Comparison of ENCODE assay signal across 13 cellular contexts in genomic region chr3:21694506-21694905, GRCh38. TPM values are rescaled to one million over a fixed set of nuclear protein-coding genes. Genes with fewer than 3 reads are reported as not detected.
DNase-seq lines count a peak whose midpoint lies in the region; ATAC-seq and TF ChIP-seq lines count a peak whose summit lies in the region.
"Had no signal": no experiment of that assay in that cellular context is flagged by ENCODE, and none has a peak within 500 bp of the region (broad histone marks: within the 10 kb centered on the region; RNA-seq: fewer than 3 reads in every experiment).

No MANE protein-coding gene starts in this region.

- H3K18ac ChIP-seq in IMR-90 (ENCODE audit: low read depth, low read length) = no peak overlapping the region

- intact Hi-C loops in IMR-90 (cut with micrococcal nuclease) = no loop called here

- peaks cover 4% of the 10 kb centered on the region; the same call in 1 of the 2 replicates for H3K9me2 ChIP-seq in GM23248 (ENCODE audit: insufficient read depth)

- no peak overlapping the region for H2BK5ac ChIP-seq in IMR-90 (ENCODE audit: low read depth, low read length, poor library complexity, severe bottlenecking)

- H3K79me2 ChIP-seq in GM23248 (ENCODE audit: insufficient read depth) = 0 out of 2 replicates have a peak, but pooled peaks cover 3% of the 10 kb centered on the region

- no peak overlapping the region for H2AK5ac ChIP-seq in IMR-90 (ENCODE audit: low read depth, low read length)

- H3K4me2 ChIP-seq in GM23248 (ENCODE audit: unreplicated experiment) (peak overlapping the region; percentile 24), IMR-90 (ENCODE audit: low read depth, low read length) (no peak overlapping the region)

- POLR2A ChIA-PET in IMR-90 (lab: Charles Lee; ENCODE audit: unreplicated experiment) = no interaction called here

- in situ Hi-C loops in GM23248 (cut with MboI) = no loop called here
- in situ Hi-C loops in IMR-90 (cut with MboI; ENCODE audit: low sequenced_read_pairs) = no loop called here

- peak overlapping the region; percentile 52; the same call in 1 of the 2 replicates for H2AFZ ChIP-seq in GM23248
- H2AFZ ChIP-seq in IMR-90 (replicated peaks; ENCODE audit: low read length, poor library complexity) = no peak overlapping the region

- no peak overlapping the region for H3K4ac ChIP-seq in IMR-90 (ENCODE audit: low read depth, low read length)

- no peak overlapping the region for H4K91ac ChIP-seq in IMR-90 (ENCODE audit: insufficient read depth, low read depth, low read length)

- dilution Hi-C loops in IMR-90 (cut with HindIII; ENCODE audit: low sequenced_read_pairs, unreplicated experiment) = no loop called here

- no peaks in the 10 kb centered on the region for H3K9me1 ChIP-seq in IMR-90 (ENCODE audit: insufficient read depth, low read length)

- H2BK15ac ChIP-seq in IMR-90 (ENCODE audit: low read depth, low read length) = no peak overlapping the region

- no peak for ATAC-seq in IMR-90 (ENCODE audit: low read depth)

- no peak overlapping the region for H4K8ac ChIP-seq in IMR-90 (ENCODE audit: low read depth in 2 of 2, low read length in 2 of 2)

- no peak overlapping the region for H3K23ac ChIP-seq in IMR-90 (ENCODE audit: low read depth, low read length)

- H2AK9ac ChIP-seq in IMR-90 (replicated peaks; ENCODE audit: low read depth, low read length, poor library complexity) = peak overlapping the region; percentile 65

- peak; percentile 3 for DNase-seq in GM23248
- DNase-seq in IMR-90 = no peak
- DNase-seq in fibroblast of peridontal ligament (ENCODE audit: extremely low read depth) = peak; percentile 25
- DNase-seq in activated CD4-positive, alpha-beta T cell treated with anti-CD3 and anti-CD28 coated beads for 4 hours = no peak
- DNase-seq in stimulated activated naive CD4-positive, alpha-beta T cell treated with Interleukin-2 at 50 U/mL for 16 hours (lab: John Stamatoyannopoulos, UW) = no peak
- DNase-seq in NCI-H2227 (lab: John Stamatoyannopoulos, UW; ENCODE audit: unreplicated experiment) = no peak
- DNase-seq: ACHN; AML-193; Caco-2; CD4-positive, alpha-beta T cell; HCEC 1CT; KBM-7 had no signal

- no peaks in the 10 kb centered on the region for H3K36me3 ChIP-seq in GM23248 (ENCODE audit: low read depth)
- no peaks in the 10 kb centered on the region for H3K36me3 ChIP-seq in IMR-90 (ENCODE audit: control insufficient read depth, insufficient read depth, low read length)

- no peak for TF ChIP-seq POLR2A in IMR-90 (IDR thresholded peaks at IDR 0.05; ENCODE audit: low read depth, low read length)

- H3K27me3 ChIP-seq in GM23248 (replicated peaks; ENCODE audit: insufficient read depth) (no peaks in the 10 kb centered on the region), IMR-90 (ENCODE audit: control insufficient read depth, insufficient read depth, low read length) (no peaks in the 10 kb centered on the region)

- H3K9me3 ChIP-seq in GM23248 (ENCODE audit: low read depth) (no peaks in the 10 kb centered on the region), IMR-90 (ENCODE audit: control insufficient read depth, insufficient read depth, low read length) (no peaks in the 10 kb centered on the region)
- H3K9me3 ChIP-seq: Caco-2 had no signal

- WGBS in GM23248 (ENCODE audit: low coverage in 1 of 2, low lambda C conversion rate in 2 of 2, missing lambda C conversion rate in 2 of 2), 2 experiments = 59 to 66% methylated on average over 4 of the region's 4 CpGs
- 80% methylated on average over 2 of the region's 4 CpGs; no CpG with 5 or more reads in 1 of the 2 experiments for WGBS in IMR-90 (ENCODE audit: extremely low coverage in 2 of 2, insufficient read length in 1 of 2), 2 experiments

- no peak overlapping the region for H3K56ac ChIP-seq in IMR-90 (ENCODE audit: extremely low read depth, insufficient read depth, low read length)

- no peak overlapping the region for H4K5ac ChIP-seq in IMR-90 (ENCODE audit: low read depth, low read length)

- H3K27ac ChIP-seq in GM23248 (no peak overlapping the region), IMR-90 (ENCODE audit: insufficient read depth, low read length) (no peak overlapping the region)
- H3K27ac ChIP-seq: C4-2B had no signal

- BruUV-seq in IMR-90 (replicated peaks; lab: Mats Ljungman, UMichigan) = no TSS peak

- H3K4me3 ChIP-seq in GM23248 (peak overlapping the region; percentile 4; the same call in 1 of the 2 replicates), IMR-90 (ENCODE audit: insufficient read depth, low read depth, low read length) (no peak overlapping the region)

- no peaks in the 10 kb centered on the region for H3K4me1 ChIP-seq in GM23248 (ENCODE audit: insufficient read depth)
- no peaks in the 10 kb centered on the region for H3K4me1 ChIP-seq in IMR-90 (ENCODE audit: control insufficient read depth, insufficient read depth, low read length)
- H3K4me1 ChIP-seq: Caco-2 had no signal

- no peaks in the 10 kb centered on the region for H3F3A ChIP-seq in GM23248 (ENCODE audit: insufficient read depth)

- H4K20me1 ChIP-seq in GM23248 (ENCODE audit: insufficient read depth) (no peaks in the 10 kb centered on the region), IMR-90 (ENCODE audit: insufficient read depth, low read length) (no peaks in the 10 kb centered on the region)

- no peak overlapping the region for H2BK20ac ChIP-seq in IMR-90 (ENCODE audit: low read depth, low read length)

- no peak overlapping the region for H2BK120ac ChIP-seq in IMR-90 (ENCODE audit: low read depth, low read length)

- no peaks in the 10 kb centered on the region for H3K79me1 ChIP-seq in IMR-90 (ENCODE audit: low read depth in 1 of 2, low read length in 2 of 2)

- H3K9ac ChIP-seq in GM23248 = peak overlapping the region; percentile 40
- no peak overlapping the region for H3K9ac ChIP-seq in IMR-90 (ENCODE audit: low read depth, low read length)

- TF ChIP-seq RAD21 in IMR-90 (IDR thresholded peaks at IDR 0.05; ENCODE audit: low read length) = no peak

- CTCF ChIA-PET in IMR-90 (lab: Yijun Ruan, JAX) = no interaction called here

- H3K14ac ChIP-seq in IMR-90 (replicated peaks; ENCODE audit: low read depth, low read length) = no peak overlapping the region

- TF ChIP-seq CTCF in IMR-90 (conservative IDR thresholded peaks at IDR 0.05; ENCODE audit: low read depth, low read length) = no peak

TF ChIP-seq in IMR-90, 13 proteins besides CTCF, POLR2A, EP300 and RAD21:
- no peak for TF ChIP-seq MXI1 (IDR thresholded peaks at IDR 0.05; ENCODE audit: borderline replicate concordance, low read depth, low read length)
- TF ChIP-seq CHD1 (IDR thresholded peaks at IDR 0.05; ENCODE audit: low read depth, low read length) = no peak
- TF ChIP-seq, protein P1, sequence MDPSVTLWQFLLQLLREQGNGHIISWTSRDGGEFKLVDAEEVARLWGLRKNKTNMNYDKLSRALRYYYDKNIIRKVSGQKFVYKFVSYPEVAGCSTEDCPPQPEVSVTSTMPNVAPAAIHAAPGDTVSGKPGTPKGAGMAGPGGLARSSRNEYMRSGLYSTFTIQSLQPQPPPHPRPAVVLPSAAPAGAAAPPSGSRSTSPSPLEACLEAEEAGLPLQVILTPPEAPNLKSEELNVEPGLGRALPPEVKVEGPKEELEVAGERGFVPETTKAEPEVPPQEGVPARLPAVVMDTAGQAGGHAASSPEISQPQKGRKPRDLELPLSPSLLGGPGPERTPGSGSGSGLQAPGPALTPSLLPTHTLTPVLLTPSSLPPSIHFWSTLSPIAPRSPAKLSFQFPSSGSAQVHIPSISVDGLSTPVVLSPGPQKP (IDR thresholded peaks at IDR 0.05; ENCODE audit: borderline replicate concordance, low read depth, low read length) = no peak
- TF ChIP-seq MAFK (IDR thresholded peaks at IDR 0.05; ENCODE audit: low read depth, low read length) = no peak
- TF ChIP-seq BHLHE40 (IDR thresholded peaks at IDR 0.05; ENCODE audit: low read depth, low read length) = no peak
- no peak for TF ChIP-seq CEBPB (IDR thresholded peaks at IDR 0.05; ENCODE audit: low read depth, low read length)
- no peak for TF ChIP-seq RFX5 (IDR thresholded peaks at IDR 0.05; ENCODE audit: low read depth, low read length)
- TF ChIP-seq NFE2L2 (IDR thresholded peaks at IDR 0.05; ENCODE audit: low read depth, low read length) = no peak
- no peak for TF ChIP-seq FOS (IDR thresholded peaks at IDR 0.05; ENCODE audit: low read depth, low read length)
- TF ChIP-seq, protein P2, sequence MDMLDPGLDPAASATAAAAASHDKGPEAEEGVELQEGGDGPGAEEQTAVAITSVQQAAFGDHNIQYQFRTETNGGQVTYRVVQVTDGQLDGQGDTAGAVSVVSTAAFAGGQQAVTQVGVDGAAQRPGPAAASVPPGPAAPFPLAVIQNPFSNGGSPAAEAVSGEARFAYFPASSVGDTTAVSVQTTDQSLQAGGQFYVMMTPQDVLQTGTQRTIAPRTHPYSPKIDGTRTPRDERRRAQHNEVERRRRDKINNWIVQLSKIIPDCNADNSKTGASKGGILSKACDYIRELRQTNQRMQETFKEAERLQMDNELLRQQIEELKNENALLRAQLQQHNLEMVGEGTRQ (IDR thresholded peaks at IDR 0.05; ENCODE audit: low read depth, low read length) = no peak
- TF ChIP-seq MAZ (IDR thresholded peaks at IDR 0.05; ENCODE audit: borderline replicate concordance, low read depth, low read length) = no peak
- no peak for TF ChIP-seq SMC3 (IDR thresholded peaks at IDR 0.05; ENCODE audit: low read depth, low read length)
- TF ChIP-seq RCOR1 (IDR thresholded peaks at IDR 0.05; ENCODE audit: insufficient replicate concordance, low read length) = no peak

RNA-seq across cellular contexts. Expression of gene ZNF385D, which starts 56.5 kb away (rescaled TPM):
- total RNA-seq in GM23248 (2014; rRNA removed; shearing (Covaris generic)) = 0.76 and 0.97 TPM in 2 replicates
- polyA plus RNA-seq in GM23248 (2016; fragmentation: Nextera tagmentation; extraction: Ambion mirVana) = 11.5 and 13.8 TPM in 2 replicates
- 0.18 and 0.28 TPM in 2 replicates for total RNA-seq in IMR-90 (2012; rRNA removed)
- 0.57 and 2.4 TPM in 2 replicates for polyA plus RNA-seq in IMR-90 (2012; rRNA removed)
- polyA plus RNA-seq in IMR-90 (2012; cell fraction: cytosol; rRNA removed) = 0.03 and 0.22 TPM in 2 replicates
- 0.01 and 8.9 TPM in 2 replicates for polyA plus RNA-seq in IMR-90 (2012; cell fraction: nucleus; rRNA removed; ENCODE audit: low replicate concordance)
- total RNA-seq: Caco-2; CD4-positive, alpha-beta T cell had no signal

Comparison
In these comparisons a context has a peak if more than half of its experiments do, and no peak if none do; other contexts are left out.
1. DNase-seq: peak in GM23248 (single experiment) and fibroblast of peridontal ligament (single experiment); none in IMR-90 (single experiment), activated CD4-positive, alpha-beta T cell treated with anti-CD3 and anti-CD28 coated beads for 4 hours (0 of 2), stimulated activated naive CD4-positive, alpha-beta T cell treated with Interleukin-2 at 50 U/mL for 16 hours (single experiment) and NCI-H2227 (single experiment).